In genomic region chr1:65393345-65393744, GRCh38 we compare ENCODE assay signal across 8 cellular contexts. TPM values are rescaled to one million over a fixed set of nuclear protein-coding genes. Genes with fewer than 3 reads are reported as not detected.
DNase-seq lines count a peak whose midpoint lies in the region; ATAC-seq and TF ChIP-seq lines count a peak whose summit lies in the region.
"Had no signal": no experiment of that assay in that cellular context is flagged by ENCODE, and none has a peak within 500 bp of the region (broad histone marks: within the 10 kb centered on the region; RNA-seq: fewer than 3 reads in every experiment).

No MANE protein-coding gene starts in this region.

- H4K20me1 ChIP-seq in smooth muscle cell (ENCODE audit: low read depth) = no peaks in the 10 kb centered on the region

- no peaks in the 10 kb centered on the region for H3K27me3 ChIP-seq in smooth muscle cell (ENCODE audit: low read depth)

- no peak overlapping the region for H3K4me3 ChIP-seq in smooth muscle cell

- H3K4me2 ChIP-seq in smooth muscle cell = no peak overlapping the region

- H3K9ac ChIP-seq in smooth muscle cell (ENCODE audit: low read depth) = no peak overlapping the region

- WGBS in smooth muscle cell (ENCODE audit: low lambda C conversion rate) = 91% methylated on average over 2 of the region's 2 CpGs

- H3K4me3 Mint-ChIP-seq in activated CD4-positive, alpha-beta T cell treated with anti-CD3 and anti-CD28 coated beads, Interleukin-2, amount 10 ng/mL, durations not matched to agents 24 days and 14 days = peak overlapping the region; percentile 38

- no peaks in the 10 kb centered on the region for H3K4me1 ChIP-seq in smooth muscle cell (ENCODE audit: low read depth)

- H3K4me1 Mint-ChIP-seq in activated CD4-positive, alpha-beta T cell treated with anti-CD3 and anti-CD28 coated beads, Interleukin-2, amount 10 ng/mL, durations not matched to agents 24 days and 14 days = peaks cover 72% of the 10 kb centered on the region

- intact Hi-C loops in activated CD4-positive, alpha-beta T cell treated with anti-CD3 and anti-CD28 coated beads, Interleukin-2, amount 10 ng/mL, durations not matched to agents 24 days and 14 days (cut with micrococcal nuclease) = loop anchor here (1.0 to 10.0 kb wide), 9 partner anchors 27 to 979 kb away; partner anchors contain the start of genes AK4, LEPR and LEPROT
- intact Hi-C loops in left colon (cut with DNase I, micrococcal nuclease) = no loop called here

- peak overlapping the region; percentile 4 for H3K27ac ChIP-seq in smooth muscle cell (ENCODE audit: low read depth)

- DNase-seq in GM19240 (ENCODE audit: insufficient read length, low spot score) = peak; percentile 18
- peak; percentile 81 for DNase-seq in activated CD4-positive, alpha-beta T cell treated with anti-CD3 and anti-CD28 coated beads, Interleukin-2, amount 10 ng/mL, durations not matched to agents 24 days and 14 days
- no peak for DNase-seq in smooth muscle cell (lab: John Stamatoyannopoulos, UW; ENCODE audit: unreplicated experiment)
- no peak for DNase-seq in NCI-H2196 (lab: John Stamatoyannopoulos, UW; ENCODE audit: unreplicated experiment)
- no peak for DNase-seq in left colon
- no peak for DNase-seq in Kasumi-1 (lab: John Stamatoyannopoulos, UW)

- no peak for TF ChIP-seq CTCF in smooth muscle cell (IDR thresholded peaks at IDR 0.05; ENCODE audit: borderline replicate concordance, insufficient read depth, poor library complexity, severe bottlenecking)

- H3K27ac Mint-ChIP-seq in activated CD4-positive, alpha-beta T cell treated with anti-CD3 and anti-CD28 coated beads, Interleukin-2, amount 10 ng/mL, durations not matched to agents 24 days and 14 days = peak overlapping the region; percentile 54

- H3K9me3 Mint-ChIP-seq in activated CD4-positive, alpha-beta T cell treated with anti-CD3 and anti-CD28 coated beads, Interleukin-2, amount 10 ng/mL, durations not matched to agents 24 days and 14 days = peaks cover 3% of the 10 kb centered on the region

- H3K9me3 ChIP-seq in smooth muscle cell (replicated peaks; ENCODE audit: low read depth) = no peaks in the 10 kb centered on the region

- H3K27me3 Mint-ChIP-seq in activated CD4-positive, alpha-beta T cell treated with anti-CD3 and anti-CD28 coated beads, Interleukin-2, amount 10 ng/mL, durations not matched to agents 24 days and 14 days = no peaks in the 10 kb centered on the region

- no peak overlapping the region for H2AFZ ChIP-seq in smooth muscle cell (ENCODE audit: low read depth)

- peak; percentile 67 for ATAC-seq in HG02943 (IDR thresholded peaks at IDR 0.05; ENCODE audit: low read depth, unreplicated experiment)
- ATAC-seq in left colon = no peak
- ATAC-seq: Panc1 had no signal

- H3K36me3 ChIP-seq in smooth muscle cell (ENCODE audit: low read depth) = no peaks in the 10 kb centered on the region

- H3F3A ChIP-seq in smooth muscle cell (ENCODE audit: low read depth) = no peaks in the 10 kb centered on the region

- H3K79me2 ChIP-seq in smooth muscle cell (ENCODE audit: low read depth) = no peaks in the 10 kb centered on the region

- H3K36me3 Mint-ChIP-seq in activated CD4-positive, alpha-beta T cell treated with anti-CD3 and anti-CD28 coated beads, Interleukin-2, amount 10 ng/mL, durations not matched to agents 24 days and 14 days (ENCODE audit: low read depth) = peaks cover 21% of the 10 kb centered on the region

RNA-seq across cellular contexts. Expression of gene LEPR, which starts 27.1 kb away (rescaled TPM):
- 1.1 and 1.2 TPM in 2 replicates for total RNA-seq in activated CD4-positive, alpha-beta T cell treated with anti-CD3 and anti-CD28 coated beads, Interleukin-2, amount 10 ng/mL, durations not matched to agents 24 days and 14 days
- 15.1 and 20.3 TPM in 2 replicates for total RNA-seq in smooth muscle cell
- 5.9 and 9.3 TPM in 2 replicates for polyA plus RNA-seq in smooth muscle cell
- total RNA-seq in left colon = 1 to 10 TPM; 4.2 to 5.6 TPM

RNA-seq across cellular contexts. Expression of gene LEPROT, which starts 27.1 kb away (rescaled TPM):
- 17.9 and 20.2 TPM in 2 replicates for total RNA-seq in activated CD4-positive, alpha-beta T cell treated with anti-CD3 and anti-CD28 coated beads, Interleukin-2, amount 10 ng/mL, durations not matched to agents 24 days and 14 days
- total RNA-seq in smooth muscle cell (61.0 and 93.2 TPM in 2 replicates), left colon (10 to 100 TPM; 59.8 to 77.1 TPM)
- polyA plus RNA-seq in smooth muscle cell = 67.8 and 76.4 TPM in 2 replicates

Comparison
In these comparisons a context has a peak if more than half of its experiments do, and no peak if none do; other contexts are left out.
1. DNase-seq: peak in GM19240 (single experiment) and activated CD4-positive, alpha-beta T cell treated with anti-CD3 and anti-CD28 coated beads, Interleukin-2, amount 10 ng/mL, durations not matched to agents 24 days and 14 days (single experiment); none in smooth muscle cell (single experiment), NCI-H2196 (single experiment), left colon (0 of 2) and Kasumi-1 (0 of 2).